16 cellular contexts compared by ENCODE assay signal in the genomic region with DNA sequence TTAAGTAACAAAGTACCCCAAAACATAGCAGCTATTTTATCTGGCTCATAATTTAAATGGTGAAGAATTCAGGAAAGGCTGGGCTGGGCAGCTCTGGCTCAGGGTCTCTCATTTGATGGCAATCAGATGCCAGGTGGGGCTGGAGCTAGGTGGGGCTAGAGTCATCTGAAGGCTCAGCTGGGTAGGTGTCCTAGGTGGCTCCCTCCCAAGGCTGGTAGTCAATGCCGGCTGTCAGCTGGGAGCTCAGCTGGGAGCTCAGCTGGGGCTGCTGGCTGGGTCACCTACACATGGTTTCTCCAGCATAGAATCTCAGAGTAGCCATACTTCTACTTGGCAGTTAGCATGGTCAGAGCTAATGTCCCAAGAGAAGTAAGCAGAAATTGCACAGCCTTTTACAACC.
"Had no signal": no experiment of that assay in that cellular context is flagged by ENCODE, and none has a peak within 500 bp of the region (broad histone marks: within the 10 kb centered on the region; RNA-seq: fewer than 3 reads in every experiment).

No MANE protein-coding gene starts in this region.

- ATAC-seq: heart left ventricle had no signal

- H3K36me3 ChIP-seq: ascending aorta, heart left ventricle, pancreas, sigmoid colon, spleen had no signal

- H3K27me3 ChIP-seq: ascending aorta, heart left ventricle, pancreas, sigmoid colon, spleen had no signal

- H3K4me1 ChIP-seq: ascending aorta, heart left ventricle, pancreas, sigmoid colon had no signal

- DNase-seq: activated CD4-positive, alpha-beta T cell treated with anti-CD3 and anti-CD28 coated beads, Interleukin-2, amount 10 ng/mL, durations not matched to agents 24 days and 14 days; activated CD4-positive, CD25-positive, alpha-beta regulatory T cell; activated CD8-positive, alpha-beta memory T cell treated with anti-CD3 and anti-CD28 coated beads for 24 hours; activated naive CD4-positive, alpha-beta T cell; effector memory CD4-positive, alpha-beta T cell; foreskin melanocyte; heart left ventricle; immature natural killer cell; midbrain; pancreas; sigmoid colon; spleen; stimulated activated CD4-positive, alpha-beta T cell treated with anti-CD3 and anti-CD28 coated beads, Interleukin-1b, Interleukin-23, amount 100 ng/mL, for 48 hours had no signal

- H3K4me3 ChIP-seq: ascending aorta, heart left ventricle, pancreas, sigmoid colon, spleen had no signal

- H3K4me3 Mint-ChIP-seq: activated CD4-positive, alpha-beta T cell treated with anti-CD3 and anti-CD28 coated beads, Interleukin-2, amount 10 ng/mL, durations not matched to agents 24 days and 14 days; dendritic cell treated with granulocyte-macrophage colony-stimulating factor and Interleukin-4, amounts not matched to agents 40 ng/mL and 50 ng/mL, for 4 days; immature natural killer cell; T-helper 2 cell treated with Interferon-gamma antibody and Interleukin-4, amounts not matched to agents 5 μg/mL and 100 μg/mL, for 36 hours had no signal

- H3K27me3 Mint-ChIP-seq: activated CD4-positive, alpha-beta T cell treated with anti-CD3 and anti-CD28 coated beads, Interleukin-2, amount 10 ng/mL, durations not matched to agents 24 days and 14 days; dendritic cell treated with granulocyte-macrophage colony-stimulating factor and Interleukin-4, amounts not matched to agents 40 ng/mL and 50 ng/mL, for 4 days had no signal

- H3K9me3 ChIP-seq: ascending aorta, heart left ventricle, pancreas, sigmoid colon, spleen had no signal

- H3K27ac ChIP-seq: ascending aorta, heart left ventricle, pancreas, sigmoid colon, spleen had no signal

- H3K9me3 Mint-ChIP-seq: activated CD4-positive, alpha-beta T cell treated with anti-CD3 and anti-CD28 coated beads, Interleukin-2, amount 10 ng/mL, durations not matched to agents 24 days and 14 days; immature natural killer cell; T-helper 2 cell treated with Interferon-gamma antibody and Interleukin-4, amounts not matched to agents 5 μg/mL and 100 μg/mL, for 36 hours had no signal

- H3K27ac Mint-ChIP-seq: activated CD4-positive, alpha-beta T cell treated with anti-CD3 and anti-CD28 coated beads, Interleukin-2, amount 10 ng/mL, durations not matched to agents 24 days and 14 days; dendritic cell treated with granulocyte-macrophage colony-stimulating factor and Interleukin-4, amounts not matched to agents 40 ng/mL and 50 ng/mL, for 4 days; T-helper 2 cell treated with Interferon-gamma antibody and Interleukin-4, amounts not matched to agents 5 μg/mL and 100 μg/mL, for 36 hours had no signal
